1 cellular context compared by ENCODE assay signal in the genomic region with DNA sequence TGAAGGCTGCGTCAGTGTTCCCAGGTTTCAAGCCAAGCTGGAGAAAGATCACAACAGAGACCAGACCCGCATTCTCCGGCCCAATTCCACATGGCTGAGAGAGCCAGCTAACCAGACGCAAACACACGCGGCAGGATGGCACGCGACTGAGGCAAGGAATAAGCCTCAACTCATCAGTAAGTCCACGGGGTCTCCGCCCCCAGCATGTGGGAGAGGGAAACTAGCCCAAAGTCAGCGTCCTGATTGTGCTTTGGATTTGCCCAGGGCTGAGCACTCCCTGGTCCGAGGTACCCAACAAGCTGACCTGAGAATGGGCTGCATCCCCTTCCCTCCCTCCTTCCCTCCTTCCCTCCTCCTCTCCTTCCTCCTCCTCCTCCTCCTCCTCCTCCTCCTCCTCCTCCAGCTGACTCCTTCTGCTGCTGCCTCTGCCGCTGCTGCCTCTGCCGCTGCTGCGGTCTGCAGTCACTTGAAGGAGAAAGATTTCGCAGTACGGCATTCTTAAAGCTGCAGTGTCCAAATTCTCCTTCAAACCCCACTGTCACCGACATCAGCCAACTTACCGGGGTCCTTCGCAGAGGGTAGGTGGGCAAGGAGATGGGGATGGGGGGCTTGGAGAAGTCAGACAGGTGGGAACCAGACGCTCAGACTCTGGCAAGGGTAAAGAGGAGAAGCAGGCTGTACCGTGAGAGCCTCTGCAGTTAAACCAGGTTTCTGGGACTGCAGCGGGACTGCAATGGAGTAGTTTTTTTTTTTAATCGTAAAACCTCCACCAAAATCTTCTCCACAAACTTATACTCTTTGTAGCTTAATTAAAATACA.
TF ChIP-seq lines count a peak whose summit lies in the region.

No MANE protein-coding gene starts in this region.

TF ChIP-seq in IMR-90, 13 proteins besides CTCF, POLR2A, EP300 and RAD21 (continued from another document):
- TF ChIP-seq, protein P1, sequence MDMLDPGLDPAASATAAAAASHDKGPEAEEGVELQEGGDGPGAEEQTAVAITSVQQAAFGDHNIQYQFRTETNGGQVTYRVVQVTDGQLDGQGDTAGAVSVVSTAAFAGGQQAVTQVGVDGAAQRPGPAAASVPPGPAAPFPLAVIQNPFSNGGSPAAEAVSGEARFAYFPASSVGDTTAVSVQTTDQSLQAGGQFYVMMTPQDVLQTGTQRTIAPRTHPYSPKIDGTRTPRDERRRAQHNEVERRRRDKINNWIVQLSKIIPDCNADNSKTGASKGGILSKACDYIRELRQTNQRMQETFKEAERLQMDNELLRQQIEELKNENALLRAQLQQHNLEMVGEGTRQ (IDR thresholded peaks at IDR 0.05; ENCODE audit: low read depth, low read length): peak; percentile 42
- TF ChIP-seq, protein P2, sequence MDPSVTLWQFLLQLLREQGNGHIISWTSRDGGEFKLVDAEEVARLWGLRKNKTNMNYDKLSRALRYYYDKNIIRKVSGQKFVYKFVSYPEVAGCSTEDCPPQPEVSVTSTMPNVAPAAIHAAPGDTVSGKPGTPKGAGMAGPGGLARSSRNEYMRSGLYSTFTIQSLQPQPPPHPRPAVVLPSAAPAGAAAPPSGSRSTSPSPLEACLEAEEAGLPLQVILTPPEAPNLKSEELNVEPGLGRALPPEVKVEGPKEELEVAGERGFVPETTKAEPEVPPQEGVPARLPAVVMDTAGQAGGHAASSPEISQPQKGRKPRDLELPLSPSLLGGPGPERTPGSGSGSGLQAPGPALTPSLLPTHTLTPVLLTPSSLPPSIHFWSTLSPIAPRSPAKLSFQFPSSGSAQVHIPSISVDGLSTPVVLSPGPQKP (IDR thresholded peaks at IDR 0.05; ENCODE audit: borderline replicate concordance, low read depth, low read length): no peak
- TF ChIP-seq CEBPB (IDR thresholded peaks at IDR 0.05; ENCODE audit: low read depth, low read length): peak; percentile 40; the same call in 1 of the 2 replicates
- TF ChIP-seq BHLHE40 (IDR thresholded peaks at IDR 0.05; ENCODE audit: low read depth, low read length): peak; percentile 95
- no peak for TF ChIP-seq RFX5 (IDR thresholded peaks at IDR 0.05; ENCODE audit: low read depth, low read length)
- TF ChIP-seq FOS (IDR thresholded peaks at IDR 0.05; ENCODE audit: low read depth, low read length): peak; percentile 8; the same call in 1 of the 2 replicates
